In the genomic region with DNA sequence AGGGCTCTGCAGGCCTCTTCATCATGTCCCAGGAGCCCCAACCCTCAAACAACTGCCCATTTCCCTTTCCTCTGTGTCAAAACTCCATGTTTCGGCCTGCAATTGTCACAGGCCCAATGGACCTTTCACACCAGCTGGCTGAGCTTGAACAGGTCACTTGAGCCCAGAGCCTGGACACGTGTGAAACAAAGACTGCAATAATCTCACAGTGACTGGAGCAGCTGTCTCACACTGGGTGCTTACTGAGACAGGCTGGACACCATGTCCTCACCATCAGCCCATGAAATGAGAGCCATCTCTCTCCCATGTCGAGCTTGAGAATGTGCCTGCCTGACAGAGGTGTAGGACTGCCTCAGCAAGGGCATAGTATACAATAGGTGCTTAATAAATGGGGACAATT, we compare ENCODE assay signal across 26 cellular contexts.
"Had no signal": no experiment of that assay in that cellular context is flagged by ENCODE, and none has a peak within 500 bp of the region (broad histone marks: within the 10 kb centered on the region; RNA-seq: fewer than 3 reads in every experiment).

No MANE protein-coding gene starts in this region.

- H3K4me3 Mint-ChIP-seq: activated CD4-positive, alpha-beta T cell treated with anti-CD3 and anti-CD28 coated beads, Interleukin-2, amount 10 ng/mL, durations not matched to agents 24 days and 14 days; activated CD8-positive, alpha-beta T cell treated with anti-CD3 and anti-CD28 coated beads for 36 hours; activated naive CD4-positive, alpha-beta T cell treated with anti-CD3 and anti-CD28 coated beads, Interleukin-2, amount 10 ng/mL, durations not matched to agents 7 days and 5 days; activated naive CD8-positive, alpha-beta T cell; activated naive CD8-positive, alpha-beta T cell treated with anti-CD3 and anti-CD28 coated beads, Interleukin-2, amount 50 U/mL, for 24 hours; brain had no signal

- H3K27me3 ChIP-seq: MG63 had no signal

- ATAC-seq: activated CD8-positive, alpha-beta T cell treated with anti-CD3 and anti-CD28 coated beads for 36 hours; activated naive CD8-positive, alpha-beta T cell treated with anti-CD3 and anti-CD28 coated beads, Interleukin-2, amount 50 U/mL, for 24 hours had no signal

- H3K27me3 Mint-ChIP-seq: activated naive CD8-positive, alpha-beta T cell; activated naive CD8-positive, alpha-beta T cell treated with anti-CD3 and anti-CD28 coated beads, Interleukin-2, amount 50 U/mL, for 24 hours had no signal

- H3K27ac ChIP-seq: SK-N-MC had no signal

- H3K36me3 ChIP-seq: MG63 had no signal

- H3K9me3 ChIP-seq: MG63 had no signal

- H3K4me1 Mint-ChIP-seq: activated CD4-positive, alpha-beta T cell treated with anti-CD3 and anti-CD28 coated beads, Interleukin-2, amount 10 ng/mL, durations not matched to agents 24 days and 14 days; activated naive CD4-positive, alpha-beta T cell treated with anti-CD3 and anti-CD28 coated beads, Interleukin-2, amount 10 ng/mL, durations not matched to agents 7 days and 5 days; activated naive CD8-positive, alpha-beta T cell treated with anti-CD3 and anti-CD28 coated beads, Interleukin-2, amount 50 U/mL, for 24 hours had no signal

- H3K4me3 ChIP-seq: MG63, SK-N-MC had no signal

- H3K9me3 Mint-ChIP-seq: activated CD4-positive, alpha-beta T cell treated with anti-CD3 and anti-CD28 coated beads, Interleukin-2, amount 10 ng/mL, durations not matched to agents 24 days and 14 days; activated CD8-positive, alpha-beta T cell treated with anti-CD3 and anti-CD28 coated beads for 36 hours; activated naive CD4-positive, alpha-beta T cell treated with anti-CD3 and anti-CD28 coated beads, Interleukin-2, amount 10 ng/mL, durations not matched to agents 7 days and 5 days; activated naive CD8-positive, alpha-beta T cell treated with anti-CD3 and anti-CD28 coated beads, Interleukin-2, amount 50 U/mL, for 24 hours had no signal

- DNase-seq: activated CD4-positive, alpha-beta T cell treated with anti-CD3 and anti-CD28 coated beads, Interleukin-2, amount 10 ng/mL, durations not matched to agents 24 days and 14 days; activated CD4-positive, alpha-beta T cell treated with anti-CD3 and anti-CD28 coated beads, Interleukin-2, amount 50 U/mL, for 4 hours; activated CD8-positive, alpha-beta T cell treated with anti-CD3 and anti-CD28 coated beads for 36 hours; activated effector memory CD4-positive, alpha-beta T cell treated with Interleukin-2 at 50 U/mL for 16 hours; activated naive CD4-positive, alpha-beta T cell treated with anti-CD3 and anti-CD28 coated beads, Interleukin-2, amount 10 ng/mL, durations not matched to agents 7 days and 5 days; activated naive CD8-positive, alpha-beta T cell treated with anti-CD3 and anti-CD28 coated beads, Interleukin-2, amount 50 U/mL, for 24 hours; activated T-cell treated with anti-CD3 and anti-CD28 coated beads for 4 hours; activated T-cell treated with anti-CD3 and anti-CD28 coated beads, Interleukin-2, amount 50 U/mL, for 48 hours; anterior cingulate cortex; caudate nucleus; Kasumi-1; KG1; MG63; MV-4-11; NCI-H1092; NCI-H1436 treated with DMSO at 0.1 percent for 48 hours; NCI-H1694 treated with DMSO at 0.1 percent for 48 hours; NCI-H2029; NCI-H345; NCI-H524 treated with DMSO at 0.1 percent for 48 hours; NCI-H748 treated with DMSO at 0.1 percent for 48 hours; Right ventricle myocardium superior; T1000 had no signal

- H3K27ac Mint-ChIP-seq: activated CD4-positive, alpha-beta T cell treated with anti-CD3 and anti-CD28 coated beads, Interleukin-2, amount 10 ng/mL, durations not matched to agents 24 days and 14 days; activated CD8-positive, alpha-beta T cell treated with anti-CD3 and anti-CD28 coated beads for 36 hours; activated naive CD4-positive, alpha-beta T cell treated with anti-CD3 and anti-CD28 coated beads, Interleukin-2, amount 10 ng/mL, durations not matched to agents 7 days and 5 days; activated naive CD8-positive, alpha-beta T cell; activated naive CD8-positive, alpha-beta T cell treated with anti-CD3 and anti-CD28 coated beads, Interleukin-2, amount 50 U/mL, for 24 hours had no signal

- H3K36me3 Mint-ChIP-seq: activated naive CD4-positive, alpha-beta T cell treated with anti-CD3 and anti-CD28 coated beads, Interleukin-2, amount 10 ng/mL, durations not matched to agents 7 days and 5 days; activated naive CD8-positive, alpha-beta T cell; brain had no signal
